ENCODE assay signal across 18 cellular contexts in the genomic region with DNA sequence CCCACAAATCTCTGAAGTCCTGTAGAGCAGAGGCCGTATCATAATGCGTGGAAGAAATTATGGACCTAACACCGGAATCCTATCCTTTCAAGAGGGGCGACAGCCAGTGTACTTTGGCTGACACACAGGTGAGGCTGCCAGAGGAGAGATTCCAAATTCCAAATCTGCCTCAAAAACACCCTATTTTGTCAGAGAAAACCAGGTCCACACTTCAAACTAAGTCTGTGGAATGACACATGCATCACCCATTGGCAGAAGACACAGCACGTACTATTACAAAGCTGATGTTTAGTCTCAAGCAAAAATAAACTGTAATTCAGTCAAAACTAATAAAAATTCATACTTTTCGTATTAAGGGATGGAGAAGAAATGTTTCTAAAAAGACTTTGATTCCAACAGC.
DNase-seq lines count a peak whose midpoint lies in the region; ATAC-seq and TF ChIP-seq lines count a peak whose summit lies in the region.
"Had no signal": no experiment of that assay in that cellular context is flagged by ENCODE, and none has a peak within 500 bp of the region (broad histone marks: within the 10 kb centered on the region; RNA-seq: fewer than 3 reads in every experiment).

No MANE protein-coding gene starts in this region.

- H3K9me3 ChIP-seq in left ventricle myocardium inferior (replicated peaks) (peaks cover 5% of the 10 kb centered on the region), esophagus (ENCODE audit: control insufficient read depth in 2 of 2, insufficient read depth in 1 of 2, low read depth in 1 of 2, low read length in 1 of 2) (no peaks in the 10 kb centered on the region), trophoblast cell (ENCODE audit: insufficient read depth, low read depth, low read length) (no peaks in the 10 kb centered on the region), uterus (no peaks in the 10 kb centered on the region)
- H3K9me3 ChIP-seq: neutrophil had no signal

- peak overlapping the region; percentile 51 for H4K91ac ChIP-seq in trophoblast cell (ENCODE audit: low read depth, low read length)

- H3K4me3 ChIP-seq in left ventricle myocardium inferior (no peak overlapping the region), esophagus (ENCODE audit: low read depth in 1 of 2, low read length in 2 of 2) (no peak overlapping the region), trophoblast cell (ENCODE audit: low read depth, low read length) (no peak overlapping the region), uterus (no peak overlapping the region)

- ATAC-seq in Right ventricle myocardium inferior (no peak), GM19035 (IDR thresholded peaks at IDR 0.05; ENCODE audit: unreplicated experiment) (no peak), GM21576 (IDR thresholded peaks at IDR 0.05; ENCODE audit: unreplicated experiment) (no peak)
- ATAC-seq: activated CD8-positive, alpha-beta T cell treated with anti-CD3 and anti-CD28 coated beads for 36 hours had no signal

- peak overlapping the region; percentile 91 for H2BK12ac ChIP-seq in trophoblast cell (ENCODE audit: low read length)

- WGBS in esophagus, 2 donors = 77 to 80% methylated on average over 6 of the region's 6 CpGs
- no CpG with 5 or more reads among the region's 6 CpGs for WGBS in trophoblast cell (ENCODE audit: extremely low coverage, insufficient coverage, insufficient read length)

- no peak overlapping the region for H2AFZ ChIP-seq in trophoblast cell (ENCODE audit: insufficient read depth, low read length, poor library complexity)

- no peak overlapping the region for H3K4me2 ChIP-seq in trophoblast cell (ENCODE audit: low read length)

- H2BK120ac ChIP-seq in trophoblast cell (ENCODE audit: insufficient read depth, low read length, poor library complexity) = peak overlapping the region; percentile 77

- intact Hi-C loops in left ventricle myocardium inferior (cut with micrococcal nuclease) (no loop called here), Right ventricle myocardium inferior (cut with DNase I) (no loop called here), uterus (cut with DNase I; ENCODE audit: low total_unique reads) (no loop called here)

- H2AK5ac ChIP-seq in trophoblast cell (ENCODE audit: low read length) = no peak overlapping the region

- no peak overlapping the region for H3K9ac ChIP-seq in trophoblast cell (ENCODE audit: low read length)

- no peak overlapping the region for H3K18ac ChIP-seq in trophoblast cell (ENCODE audit: low read length)

- no peaks in the 10 kb centered on the region for H3K27me3 ChIP-seq in left ventricle myocardium inferior (ENCODE audit: low read depth)
- no peaks in the 10 kb centered on the region for H3K27me3 ChIP-seq in esophagus (ENCODE audit: control insufficient read depth in 1 of 2, insufficient read depth in 2 of 2, low read length in 2 of 2)
- no peaks in the 10 kb centered on the region for H3K27me3 ChIP-seq in trophoblast cell (ENCODE audit: insufficient read depth, low read length)
- H3K27me3 ChIP-seq in uterus = no peaks in the 10 kb centered on the region

- no peak overlapping the region for H3K14ac ChIP-seq in trophoblast cell (ENCODE audit: low read length)

- no peak overlapping the region for H2BK5ac ChIP-seq in trophoblast cell (ENCODE audit: low read depth, low read length, poor library complexity)

- H4K12ac ChIP-seq in trophoblast cell (ENCODE audit: low read depth, low read length) = no peak overlapping the region

- H4K8ac ChIP-seq in trophoblast cell (ENCODE audit: low read depth, low read length) = no peak overlapping the region

- H3K27ac ChIP-seq in left ventricle myocardium inferior (replicated peaks) (peak overlapping the region; percentile 85), esophagus (ENCODE audit: low read depth in 2 of 2, low read length in 1 of 2) (peak overlapping the region; percentile 48 to 52), trophoblast cell (ENCODE audit: low read depth, low read length) (no peak overlapping the region), uterus (peak overlapping the region; percentile 87 to 96)
- H3K27ac ChIP-seq: neutrophil had no signal

- peaks cover 27% of the 10 kb centered on the region for H3K4me1 ChIP-seq in left ventricle myocardium inferior
- peaks cover 0 to 7% of the 10 kb centered on the region in 2 donors for H3K4me1 ChIP-seq in esophagus (ENCODE audit: control insufficient read depth in 2 of 2, insufficient read depth in 2 of 2, low read length in 1 of 2)
- peaks cover 0 to 13% of the 10 kb centered on the region in 2 experiments for H3K4me1 ChIP-seq in trophoblast cell (ENCODE audit: control insufficient read depth in 1 of 2, insufficient read depth in 2 of 2, low read length in 2 of 2)
- H3K4me1 ChIP-seq in uterus = peaks cover 0 to 6% of the 10 kb centered on the region in 2 donors

- no peaks in the 10 kb centered on the region for H3K36me3 ChIP-seq in left ventricle myocardium inferior
- H3K36me3 ChIP-seq in esophagus (ENCODE audit: control insufficient read depth in 2 of 2, insufficient read depth in 2 of 2, low read length in 1 of 2) = no peaks in the 10 kb centered on the region
- no peaks in the 10 kb centered on the region for H3K36me3 ChIP-seq in trophoblast cell (ENCODE audit: control insufficient read depth in 1 of 2, insufficient read depth in 2 of 2, low read length in 2 of 2)
- no peaks in the 10 kb centered on the region for H3K36me3 ChIP-seq in uterus
- H3K36me3 ChIP-seq: neutrophil had no signal

- no peak overlapping the region for H3K4ac ChIP-seq in trophoblast cell (ENCODE audit: low read depth, low read length)

- H3K79me2 ChIP-seq in trophoblast cell (ENCODE audit: control insufficient read depth, insufficient read depth, low read length, poor library complexity) = no peaks in the 10 kb centered on the region

- no peak overlapping the region for H3K23ac ChIP-seq in trophoblast cell (ENCODE audit: low read length)

- no peak for DNase-seq in left ventricle myocardium inferior
- no peak for DNase-seq in Right ventricle myocardium inferior (ENCODE audit: missing footprints)
- no peak for DNase-seq in trophoblast cell
- no peak for DNase-seq in uterus
- DNase-seq in OCI-M1 (lab: John Stamatoyannopoulos, UW) = no peak
- DNase-seq: activated CD8-positive, alpha-beta T cell treated with anti-CD3 and anti-CD28 coated beads for 36 hours; activated naive CD8-positive, alpha-beta T cell treated with anti-CD3 and anti-CD28 coated beads, Interleukin-2, amount 10 ng/mL, durations not matched to agents 7 days and 5 days; caudate nucleus; CD4-positive, alpha-beta memory T cell; midbrain; NCI-H1092; NCI-H2107; NCI-H774; stimulated activated CD4-positive, alpha-beta T cell treated with anti-CD3 and anti-CD28 coated beads, Interleukin-4, amount 100 ng/mL, for 4 hours had no signal

- H3K79me1 ChIP-seq in trophoblast cell (ENCODE audit: low read length) = peaks cover 6% of the 10 kb centered on the region

- TF ChIP-seq POLR2A in uterus (IDR thresholded peaks at IDR 0.05) = no peak

- no peak for TF ChIP-seq CTCF in left ventricle myocardium inferior (IDR thresholded peaks at IDR 0.05; ENCODE audit: borderline replicate concordance)
- TF ChIP-seq CTCF in uterus (IDR thresholded peaks at IDR 0.05) = no peak
